ENCODE assay signal across 1 cellular context in genomic region chr12:12282761-12283160, GRCh38.
TF ChIP-seq lines count a peak whose summit lies in the region.

No MANE protein-coding gene starts in this region.

TF ChIP-seq in K562, 482 proteins besides CTCF, POLR2A, EP300 and RAD21 (continued from another document):
- TF ChIP-seq PBX2 (CRISPR knock-in tag; IDR thresholded peaks at IDR 0.05; ENCODE audit: low read depth), result no peak
- TF ChIP-seq PBX2 (tag; conservative IDR thresholded peaks at IDR 0.05; ENCODE audit: low read depth), result no peak
- no peak for TF ChIP-seq PCBP2 (IDR thresholded peaks at IDR 0.05; ENCODE audit: low read depth, low read length, poor library complexity, severe bottlenecking)
- no peak for TF ChIP-seq FOXK1 (CRISPR knock-in tag; IDR thresholded peaks at IDR 0.05; ENCODE audit: borderline replicate concordance)
- TF ChIP-seq MCM2 (IDR thresholded peaks at IDR 0.05; ENCODE audit: low read depth), result no peak
- no peak for TF ChIP-seq KAT7 (CRISPR knock-in tag; IDR thresholded peaks at IDR 0.05; ENCODE audit: borderline replicate concordance)
- no peak for TF ChIP-seq SIN3A (IDR thresholded peaks at IDR 0.05; ENCODE audit: borderline replicate concordance in 2 of 2, control insufficient read depth in 1 of 2, low read depth in 2 of 2, low read length in 2 of 2)
- no peak for TF ChIP-seq ZNF407 (IDR thresholded peaks at IDR 0.05; ENCODE audit: low read depth)
- no peak for TF ChIP-seq PML (IDR thresholded peaks at IDR 0.05; ENCODE audit: low read length)
- TF ChIP-seq FOXA3 (CRISPR knock-in tag; conservative IDR thresholded peaks at IDR 0.05 in 1 of 2, IDR thresholded peaks at IDR 0.05 in 1 of 2), result no peak
- no peak for TF ChIP-seq ELK3 (CRISPR knock-in tag; IDR thresholded peaks at IDR 0.05)
- TF ChIP-seq ARID1B (IDR thresholded peaks at IDR 0.05), result 0 out of 2 replicates have a peak, but pooled peaks have one; percentile 18
- TF ChIP-seq GABPB1 (CRISPR knock-in tag; IDR thresholded peaks at IDR 0.05), result no peak
- TF ChIP-seq ID3 (CRISPR knock-in tag; IDR thresholded peaks at IDR 0.05), result no peak
- no peak for TF ChIP-seq ID3 (tag; IDR thresholded peaks at IDR 0.05)
- no peak for TF ChIP-seq ZNF445 (CRISPR knock-in tag; IDR thresholded peaks at IDR 0.05; ENCODE audit: low read depth)
- TF ChIP-seq ATF3 (IDR thresholded peaks at IDR 0.05), result peak; percentile 68; the same call in 1 of the 2 replicates
- no peak for TF ChIP-seq ATF3 (CRISPR knock-in tag; conservative IDR thresholded peaks at IDR 0.05)
